11 cellular contexts compared by ENCODE assay signal in the genomic region with DNA sequence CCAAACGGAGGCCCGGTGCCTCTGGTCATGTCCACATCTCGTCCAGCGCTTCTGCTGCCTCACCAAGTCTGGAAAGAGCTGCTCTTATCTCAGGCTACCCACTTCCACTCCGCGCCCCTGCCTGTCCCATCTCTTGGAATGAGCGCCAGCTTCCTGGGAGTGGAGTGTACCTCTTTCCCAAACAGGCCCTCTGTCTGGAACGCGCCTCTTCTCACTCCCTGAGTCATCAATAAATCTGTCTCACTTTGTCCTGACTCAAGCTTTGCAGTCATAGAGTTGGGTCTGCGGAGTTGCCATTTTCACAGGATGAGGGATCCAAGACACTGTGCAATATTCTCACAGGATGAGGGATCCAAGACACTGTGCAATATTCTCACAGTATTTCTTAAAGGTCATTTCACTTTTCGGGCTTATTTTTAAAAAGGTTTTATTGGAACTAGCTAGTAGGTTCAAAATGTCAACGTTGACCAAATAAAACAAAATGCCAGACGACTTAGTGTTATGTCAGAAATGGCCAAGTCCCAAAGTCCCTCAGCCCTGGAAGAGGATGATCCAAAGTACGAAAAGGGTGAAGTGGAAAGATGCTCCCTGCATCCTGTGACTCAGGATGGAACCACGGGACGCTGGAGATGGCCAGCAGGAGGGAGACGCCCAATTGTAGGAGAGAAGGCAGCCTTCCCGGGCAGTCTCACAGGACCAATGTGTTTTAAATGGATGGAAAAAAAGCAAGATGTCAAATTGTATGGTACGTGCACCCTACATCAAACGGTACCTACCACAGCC.
A peak's percentile ranks its signal among the peaks of the same experiment; 100 is the strongest.
DNase-seq lines count a peak whose midpoint lies in the region; ATAC-seq and TF ChIP-seq lines count a peak whose summit lies in the region.
"Had no signal": no experiment of that assay in that cellular context is flagged by ENCODE, and none has a peak within 500 bp of the region (broad histone marks: within the 10 kb centered on the region; RNA-seq: fewer than 3 reads in every experiment).

No MANE protein-coding gene starts in this region.

- peak; percentile 81 for ATAC-seq in sciatic nerve
- ATAC-seq in HG02678 (IDR thresholded peaks at IDR 0.05; ENCODE audit: unreplicated experiment) = no peak

- no peak for TF ChIP-seq CTCF in epithelial cell of esophagus (IDR thresholded peaks at IDR 0.05; ENCODE audit: insufficient read depth, low read depth, low read length, missing control alignments)

- intact Hi-C loops in sciatic nerve (cut with DNase I) = no loop called here

- H3K4me3 ChIP-seq in epithelial cell of esophagus (ENCODE audit: low read length) = no peak overlapping the region
- H3K4me3 ChIP-seq: ovary, SJCRH30 had no signal

- peak; percentile 84 for DNase-seq in AG20443 (ENCODE audit: low spot score)
- peak; percentile 77 for DNase-seq in LHCN-M2 (ENCODE audit: low read depth)
- DNase-seq in epithelial cell of esophagus (ENCODE audit: low read depth) = peak; percentile 87
- DNase-seq in sciatic nerve (ENCODE audit: low spot score) = no peak
- no peak for DNase-seq in NCI-H1105 treated with DMSO at 0.1 percent for 48 hours (lab: John Stamatoyannopoulos, UW)
- DNase-seq in SHP77 treated with DMSO at 0.1 percent for 48 hours (lab: John Stamatoyannopoulos, UW) = no peak
- no peak for DNase-seq in iPS-NIHi7 (ENCODE audit: extremely low spot score)
- DNase-seq: activated naive CD8-positive, alpha-beta T cell treated with anti-CD3 and anti-CD28 coated beads for 36 hours; SJCRH30 had no signal

Comparison
In these comparisons a context has a peak if more than half of its experiments do, and no peak if none do; other contexts are left out.
1. DNase-seq: peak in AG20443 (single experiment), LHCN-M2 (single experiment) and epithelial cell of esophagus (single experiment); none in sciatic nerve (single experiment), NCI-H1105 treated with DMSO at 0.1 percent for 48 hours (single experiment), SHP77 treated with DMSO at 0.1 percent for 48 hours (single experiment) and iPS-NIHi7 (single experiment).